Comparison of ENCODE assay signal across 22 cellular contexts in the genomic region with DNA sequence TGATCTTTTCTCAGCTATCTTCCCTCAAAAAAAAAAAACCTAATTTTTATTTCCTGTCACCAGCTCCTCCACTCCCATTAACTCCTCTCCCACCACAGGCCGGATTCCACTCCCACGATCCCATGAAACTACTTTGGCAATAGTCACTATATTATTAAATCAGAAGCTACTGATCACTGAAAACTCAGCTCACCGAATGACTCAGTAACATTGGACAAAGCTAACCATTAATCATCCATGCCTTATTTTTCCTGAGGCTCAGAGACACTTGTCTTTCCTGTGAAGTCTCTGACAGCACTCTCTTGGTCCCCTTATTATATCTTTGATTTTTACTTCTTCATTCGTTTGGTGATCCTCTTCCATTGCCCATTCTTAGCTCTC. TPM values are rescaled to one million over a fixed set of nuclear protein-coding genes. Genes with fewer than 3 reads are reported as not detected.
"Had no signal": no experiment of that assay in that cellular context is flagged by ENCODE, and none has a peak within 500 bp of the region (broad histone marks: within the 10 kb centered on the region; RNA-seq: fewer than 3 reads in every experiment).

No MANE protein-coding gene starts in this region.

- DNase-seq: activated CD4-positive, alpha-beta T cell treated with anti-CD3 and anti-CD28 coated beads for 4 hours; activated CD8-positive, alpha-beta memory T cell treated with anti-CD3 and anti-CD28 coated beads, Interleukin-2, amount 50 U/mL, for 4 hours; activated CD8-positive, alpha-beta T cell treated with anti-CD3 and anti-CD28 coated beads for 36 hours; activated gamma-delta T cell treated with Interleukin-2 at 50 U/mL for 16 hours; activated T-cell treated with anti-CD3 and anti-CD28 coated beads, Interleukin-2, amount 50 U/mL, for 48 hours; amniotic stem cell; effector CD8-positive, alpha-beta T cell; heart right ventricle; left colon; psoas muscle; stomach; T-helper 2 cell; upper lobe of right lung had no signal

- H3K4me1 Mint-ChIP-seq: neural crest cell had no signal

- ATAC-seq: activated CD8-positive, alpha-beta T cell treated with anti-CD3 and anti-CD28 coated beads for 36 hours; gastroesophageal sphincter; heart right ventricle; left colon; psoas muscle; sciatic nerve; upper lobe of right lung; WTC11 had no signal

- H3K9me3 Mint-ChIP-seq: activated CD8-positive, alpha-beta T cell treated with anti-CD3 and anti-CD28 coated beads for 36 hours; central memory CD8-positive, alpha-beta T cell; neural crest cell; WTC11 had no signal

- H3K27ac Mint-ChIP-seq: activated CD8-positive, alpha-beta T cell treated with anti-CD3 and anti-CD28 coated beads for 36 hours; activated naive CD8-positive, alpha-beta T cell; WTC11 had no signal

- H3K4me3 Mint-ChIP-seq: activated CD8-positive, alpha-beta T cell treated with anti-CD3 and anti-CD28 coated beads for 36 hours; activated naive CD8-positive, alpha-beta T cell; central memory CD8-positive, alpha-beta T cell; neural crest cell; WTC11 had no signal

- H3K27ac ChIP-seq: gastroesophageal sphincter, heart right ventricle, psoas muscle, stomach, thoracic aorta, upper lobe of right lung had no signal

- H3K36me3 Mint-ChIP-seq: activated naive CD8-positive, alpha-beta T cell; WTC11 had no signal

RNA-seq across cellular contexts. Expression of gene HTR1F, which starts 6.1 kb away (rescaled TPM):
- total RNA-seq: activated CD8-positive, alpha-beta T cell treated with anti-CD3 and anti-CD28 coated beads for 36 hours; endothelial cell of umbilical vein; neural crest cell; osteocyte had no signal
